In the genomic region with DNA sequence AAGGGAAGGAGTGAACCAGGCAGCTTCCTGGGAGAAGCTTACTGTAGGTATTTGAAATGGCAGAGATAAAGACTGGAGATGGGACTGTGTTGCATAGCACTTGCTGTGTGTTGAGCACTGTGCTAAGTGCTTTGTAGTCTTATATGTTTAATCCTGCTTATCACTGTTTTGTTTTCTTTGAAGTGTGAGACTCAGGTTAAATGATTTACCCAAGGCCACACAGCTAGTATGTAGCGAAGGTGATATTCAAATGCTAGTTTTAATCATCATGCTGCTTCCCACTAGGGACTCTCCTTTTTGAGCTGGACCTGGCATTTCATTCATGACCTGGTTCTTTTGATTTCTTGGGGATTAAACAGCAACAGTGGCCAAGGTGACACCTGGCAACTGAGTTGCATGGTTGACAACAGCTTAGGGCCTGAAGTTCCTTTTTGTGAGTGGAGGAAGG, we compare ENCODE assay signal across 1 cellular context.
TF ChIP-seq lines count a peak whose summit lies in the region.

No MANE protein-coding gene starts in this region.

TF ChIP-seq in HepG2, 621 proteins besides CTCF, POLR2A, EP300 and RAD21 (continued from another document):
- TF ChIP-seq, protein P1, sequence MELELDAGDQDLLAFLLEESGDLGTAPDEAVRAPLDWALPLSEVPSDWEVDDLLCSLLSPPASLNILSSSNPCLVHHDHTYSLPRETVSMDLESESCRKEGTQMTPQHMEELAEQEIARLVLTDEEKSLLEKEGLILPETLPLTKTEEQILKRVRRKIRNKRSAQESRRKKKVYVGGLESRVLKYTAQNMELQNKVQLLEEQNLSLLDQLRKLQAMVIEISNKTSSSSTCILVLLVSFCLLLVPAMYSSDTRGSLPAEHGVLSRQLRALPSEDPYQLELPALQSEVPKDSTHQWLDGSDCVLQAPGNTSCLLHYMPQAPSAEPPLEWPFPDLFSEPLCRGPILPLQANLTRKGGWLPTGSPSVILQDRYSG (CRISPR knock-in tag; IDR thresholded peaks at IDR 0.05) = no peak
- TF ChIP-seq TAF1 (CRISPR knock-in tag; IDR thresholded peaks at IDR 0.05) = peak; percentile 24; the same call in 1 of the 2 replicates
- TF ChIP-seq, protein P2, sequence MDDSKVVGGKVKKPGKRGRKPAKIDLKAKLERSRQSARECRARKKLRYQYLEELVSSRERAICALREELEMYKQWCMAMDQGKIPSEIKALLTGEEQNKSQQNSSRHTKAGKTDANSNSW (CRISPR knock-in tag; IDR thresholded peaks at IDR 0.05; ENCODE audit: borderline replicate concordance) = no peak
- TF ChIP-seq GATA4 (IDR thresholded peaks at IDR 0.05; ENCODE audit: borderline replicate concordance, low read depth) = peak; percentile 52; the same call in 1 of the 2 replicates
- TF ChIP-seq, protein P3, sequence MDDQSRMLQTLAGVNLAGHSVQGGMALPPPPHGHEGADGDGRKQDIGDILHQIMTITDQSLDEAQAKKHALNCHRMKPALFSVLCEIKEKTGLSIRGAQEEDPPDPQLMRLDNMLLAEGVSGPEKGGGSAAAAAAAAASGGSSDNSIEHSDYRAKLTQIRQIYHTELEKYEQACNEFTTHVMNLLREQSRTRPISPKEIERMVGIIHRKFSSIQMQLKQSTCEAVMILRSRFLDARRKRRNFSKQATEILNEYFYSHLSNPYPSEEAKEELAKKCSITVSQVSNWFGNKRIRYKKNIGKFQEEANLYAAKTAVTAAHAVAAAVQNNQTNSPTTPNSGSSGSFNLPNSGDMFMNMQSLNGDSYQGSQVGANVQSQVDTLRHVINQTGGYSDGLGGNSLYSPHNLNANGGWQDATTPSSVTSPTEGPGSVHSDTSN (CRISPR knock-in tag; IDR thresholded peaks at IDR 0.05; ENCODE audit: borderline replicate concordance) = no peak
- no peak for TF ChIP-seq NAIF1 (CRISPR knock-in tag; IDR thresholded peaks at IDR 0.05; ENCODE audit: borderline replicate concordance)
- TF ChIP-seq PITX1 (CRISPR knock-in tag; IDR thresholded peaks at IDR 0.05) = peak; percentile 54; the same call in 1 of the 2 replicates
- TF ChIP-seq ZNF430 (CRISPR knock-in tag; IDR thresholded peaks at IDR 0.05) = no peak
- TF ChIP-seq SKI (IDR thresholded peaks at IDR 0.05; ENCODE audit: partially characterized antibody) = no peak
- TF ChIP-seq, protein P4, sequence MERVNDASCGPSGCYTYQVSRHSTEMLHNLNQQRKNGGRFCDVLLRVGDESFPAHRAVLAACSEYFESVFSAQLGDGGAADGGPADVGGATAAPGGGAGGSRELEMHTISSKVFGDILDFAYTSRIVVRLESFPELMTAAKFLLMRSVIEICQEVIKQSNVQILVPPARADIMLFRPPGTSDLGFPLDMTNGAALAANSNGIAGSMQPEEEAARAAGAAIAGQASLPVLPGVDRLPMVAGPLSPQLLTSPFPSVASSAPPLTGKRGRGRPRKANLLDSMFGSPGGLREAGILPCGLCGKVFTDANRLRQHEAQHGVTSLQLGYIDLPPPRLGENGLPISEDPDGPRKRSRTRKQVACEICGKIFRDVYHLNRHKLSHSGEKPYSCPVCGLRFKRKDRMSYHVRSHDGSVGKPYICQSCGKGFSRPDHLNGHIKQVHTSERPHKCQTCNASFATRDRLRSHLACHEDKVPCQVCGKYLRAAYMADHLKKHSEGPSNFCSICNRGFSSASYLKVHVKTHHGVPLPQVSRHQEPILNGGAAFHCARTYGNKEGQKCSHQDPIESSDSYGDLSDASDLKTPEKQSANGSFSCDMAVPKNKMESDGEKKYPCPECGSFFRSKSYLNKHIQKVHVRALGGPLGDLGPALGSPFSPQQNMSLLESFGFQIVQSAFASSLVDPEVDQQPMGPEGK (CRISPR knock-in tag; IDR thresholded peaks at IDR 0.05) = no peak; the same call in 1 of the 2 replicates
- TF ChIP-seq ZNF333 (CRISPR knock-in tag; IDR thresholded peaks at IDR 0.05; ENCODE audit: borderline replicate concordance) = no peak
- no peak for TF ChIP-seq ZSCAN29 (CRISPR knock-in tag; conservative IDR thresholded peaks at IDR 0.05)
- no peak for TF ChIP-seq ATM (IDR thresholded peaks at IDR 0.05; ENCODE audit: borderline replicate concordance)
- TF ChIP-seq, protein P5, sequence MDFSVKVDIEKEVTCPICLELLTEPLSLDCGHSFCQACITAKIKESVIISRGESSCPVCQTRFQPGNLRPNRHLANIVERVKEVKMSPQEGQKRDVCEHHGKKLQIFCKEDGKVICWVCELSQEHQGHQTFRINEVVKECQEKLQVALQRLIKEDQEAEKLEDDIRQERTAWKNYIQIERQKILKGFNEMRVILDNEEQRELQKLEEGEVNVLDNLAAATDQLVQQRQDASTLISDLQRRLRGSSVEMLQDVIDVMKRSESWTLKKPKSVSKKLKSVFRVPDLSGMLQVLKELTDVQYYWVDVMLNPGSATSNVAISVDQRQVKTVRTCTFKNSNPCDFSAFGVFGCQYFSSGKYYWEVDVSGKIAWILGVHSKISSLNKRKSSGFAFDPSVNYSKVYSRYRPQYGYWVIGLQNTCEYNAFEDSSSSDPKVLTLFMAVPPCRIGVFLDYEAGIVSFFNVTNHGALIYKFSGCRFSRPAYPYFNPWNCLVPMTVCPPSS (IDR thresholded peaks at IDR 0.05) = no peak
- TF ChIP-seq KLF11 (CRISPR knock-in tag; IDR thresholded peaks at IDR 0.05) = 0 out of 2 replicates have a peak, but pooled peaks have one; percentile 51
- no peak for TF ChIP-seq SNRNP70 (IDR thresholded peaks at IDR 0.05; ENCODE audit: low read depth, low read length)
